In the genomic region with DNA sequence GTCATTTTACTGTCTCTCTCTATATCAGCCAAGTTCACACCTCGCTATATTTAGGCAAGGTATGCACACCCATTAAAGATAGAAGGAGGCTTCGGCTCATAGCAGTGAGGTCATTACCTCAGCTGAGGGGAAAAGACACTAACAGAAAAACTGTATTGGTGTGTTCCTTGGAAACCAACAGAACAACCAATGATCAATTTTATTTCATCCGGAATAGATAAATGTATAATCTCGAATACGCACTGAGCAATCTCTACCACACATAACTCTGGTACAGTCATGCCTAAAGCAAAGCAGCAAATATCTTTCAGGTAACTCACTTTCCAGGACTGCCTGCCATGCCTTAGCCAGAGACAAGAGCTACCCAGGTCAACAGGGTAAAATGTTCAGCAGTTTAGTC, we compare ENCODE assay signal across 12 cellular contexts.
A peak's percentile ranks its signal among the peaks of the same experiment; 100 is the strongest.
DNase-seq lines count a peak whose midpoint lies in the region; ATAC-seq and TF ChIP-seq lines count a peak whose summit lies in the region.
"Had no signal": no experiment of that assay in that cellular context is flagged by ENCODE, and none has a peak within 500 bp of the region (broad histone marks: within the 10 kb centered on the region; RNA-seq: fewer than 3 reads in every experiment).

No MANE protein-coding gene starts in this region.

- H2BK120ac ChIP-seq in trophoblast cell (ENCODE audit: insufficient read depth, low read length, poor library complexity) = peak overlapping the region; percentile 88

- peak overlapping the region; percentile 75 for H3K4ac ChIP-seq in trophoblast cell (ENCODE audit: low read depth, low read length)

- WGBS in trophoblast cell (ENCODE audit: extremely low coverage, insufficient coverage, insufficient read length) = no CpG with 5 or more reads among the region's 5 CpGs
- WGBS in gastroesophageal sphincter (ENCODE audit: low coverage in 1 of 2), 2 donors = 44 to 64% methylated on average over 5 of the region's 5 CpGs

- H4K8ac ChIP-seq in trophoblast cell (ENCODE audit: low read depth, low read length) = peak overlapping the region; percentile 70

- no peak overlapping the region for H3K4me3 ChIP-seq in SJSA1
- no peak overlapping the region for H3K4me3 ChIP-seq in trophoblast cell (ENCODE audit: low read depth, low read length)
- H3K4me3 ChIP-seq in gastroesophageal sphincter = no peak overlapping the region
- H3K4me3 ChIP-seq: dorsolateral prefrontal cortex, thoracic aorta had no signal

- no peak for TF ChIP-seq CTCF in gastroesophageal sphincter (IDR thresholded peaks at IDR 0.05)

- H3K36me3 ChIP-seq in SJSA1 = no peaks in the 10 kb centered on the region; the same call in 1 of the 2 replicates
- H3K36me3 ChIP-seq in trophoblast cell (ENCODE audit: control insufficient read depth in 1 of 2, insufficient read depth in 2 of 2, low read length in 2 of 2) = no peaks in the 10 kb centered on the region
- H3K36me3 ChIP-seq in gastroesophageal sphincter = peaks cover 0 to 3% of the 10 kb centered on the region in 2 donors
- H3K36me3 ChIP-seq: thoracic aorta had no signal

- peaks cover 37% of the 10 kb centered on the region for H3K36me3 Mint-ChIP-seq in T-helper 2 cell treated with Interferon-gamma antibody and Interleukin-4, amounts not matched to agents 5 μg/mL and 100 μg/mL, for 36 hours (ENCODE audit: low read depth)

- no peak overlapping the region for H3K23ac ChIP-seq in trophoblast cell (ENCODE audit: low read length)

- no peaks in the 10 kb centered on the region for H3K27me3 ChIP-seq in SJSA1 (replicated peaks)
- H3K27me3 ChIP-seq in trophoblast cell (ENCODE audit: insufficient read depth, low read length) = no peaks in the 10 kb centered on the region
- no peaks in the 10 kb centered on the region for H3K27me3 ChIP-seq in gastroesophageal sphincter
- H3K27me3 ChIP-seq: dorsolateral prefrontal cortex had no signal

- peaks cover 35% of the 10 kb centered on the region for H3K4me1 ChIP-seq in SJSA1 (replicated peaks)
- peaks cover 0 to 8% of the 10 kb centered on the region in 2 experiments for H3K4me1 ChIP-seq in trophoblast cell (ENCODE audit: control insufficient read depth in 1 of 2, insufficient read depth in 2 of 2, low read length in 2 of 2)
- H3K4me1 ChIP-seq in gastroesophageal sphincter = peaks cover 9 to 38% (median 14%) of the 10 kb centered on the region in 3 donors

- DNase-seq in EL (peak; percentile 14), SJSA1 (ENCODE audit: low read depth in 1 of 2, low spot score in 2 of 2) (no peak), Right ventricle myocardium superior (no peak), trophoblast cell (peak; percentile 79 to 89), D341Med (ENCODE audit: low spot score) (no peak)
- DNase-seq in T-helper 2 cell treated with Interferon-gamma antibody and Interleukin-4, amounts not matched to agents 5 μg/mL and 100 μg/mL, for 36 hours (ENCODE audit: low spot score) = no peak
- DNase-seq: DND-41, dorsolateral prefrontal cortex, H7 had no signal

- no peak overlapping the region for H3K4me3 Mint-ChIP-seq in T-helper 2 cell treated with Interferon-gamma antibody and Interleukin-4, amounts not matched to agents 5 μg/mL and 100 μg/mL, for 36 hours

- intact Hi-C loops in Right ventricle myocardium superior (cut with DNase I) = no loop called here

- H4K12ac ChIP-seq in trophoblast cell (ENCODE audit: low read depth, low read length) = no peak overlapping the region

- ATAC-seq in Right ventricle myocardium superior (ENCODE audit: poor library complexity) = peak; percentile 91
- ATAC-seq in activated CD4-positive, CD25-positive, alpha-beta regulatory T cell treated with anti-CD3 and anti-CD28 coated beads, Interleukin-2, amount 50 U/mL, for 24 hours = no peak
- no peak for ATAC-seq in gastroesophageal sphincter

- H2BK5ac ChIP-seq in trophoblast cell (ENCODE audit: low read depth, low read length, poor library complexity) = peak overlapping the region; percentile 97

- no peak for TF ChIP-seq EP300 in gastroesophageal sphincter (IDR thresholded peaks at IDR 0.05)

- peaks cover 10% of the 10 kb centered on the region for H3K9me3 Mint-ChIP-seq in T-helper 2 cell treated with Interferon-gamma antibody and Interleukin-4, amounts not matched to agents 5 μg/mL and 100 μg/mL, for 36 hours

- H3K27ac Mint-ChIP-seq in T-helper 2 cell treated with Interferon-gamma antibody and Interleukin-4, amounts not matched to agents 5 μg/mL and 100 μg/mL, for 36 hours = no peak overlapping the region

- no peak overlapping the region for H2AK5ac ChIP-seq in trophoblast cell (ENCODE audit: low read length)

- H3K18ac ChIP-seq in trophoblast cell (ENCODE audit: low read length) = no peak overlapping the region

- H3K79me1 ChIP-seq in trophoblast cell (ENCODE audit: low read length) = peaks cover 15% of the 10 kb centered on the region

- peak overlapping the region; percentile 65 for H2BK12ac ChIP-seq in trophoblast cell (ENCODE audit: low read length)

- H3K27ac ChIP-seq in SJSA1 (0 out of 2 replicates have a peak overlapping the region, but pooled peaks have one; percentile 14), trophoblast cell (ENCODE audit: low read depth, low read length) (peak overlapping the region; percentile 94), gastroesophageal sphincter (peak overlapping the region in 2 of 4 donors; percentile 1 to 25)
- H3K27ac ChIP-seq: thoracic aorta had no signal

- no peaks in the 10 kb centered on the region for H3K27me3 Mint-ChIP-seq in T-helper 2 cell treated with Interferon-gamma antibody and Interleukin-4, amounts not matched to agents 5 μg/mL and 100 μg/mL, for 36 hours (ENCODE audit: low read depth)

- no peak for TF ChIP-seq POLR2A in gastroesophageal sphincter (IDR thresholded peaks at IDR 0.05)

- peak overlapping the region; percentile 44 for H3K4me2 ChIP-seq in trophoblast cell (ENCODE audit: low read length)

- no peak overlapping the region for H3K9ac ChIP-seq in trophoblast cell (ENCODE audit: low read length)

- H3K4me1 Mint-ChIP-seq in T-helper 2 cell treated with Interferon-gamma antibody and Interleukin-4, amounts not matched to agents 5 μg/mL and 100 μg/mL, for 36 hours (ENCODE audit: low read depth) = peaks cover 17% of the 10 kb centered on the region

- no peak overlapping the region for H2AFZ ChIP-seq in trophoblast cell (ENCODE audit: insufficient read depth, low read length, poor library complexity)

- peaks cover 5% of the 10 kb centered on the region; the same call in 1 of the 2 replicates for H3K9me3 ChIP-seq in SJSA1 (replicated peaks)
- no peaks in the 10 kb centered on the region for H3K9me3 ChIP-seq in trophoblast cell (ENCODE audit: insufficient read depth, low read depth, low read length)
- no peaks in the 10 kb centered on the region for H3K9me3 ChIP-seq in gastroesophageal sphincter
- H3K9me3 ChIP-seq: thoracic aorta had no signal

- no peaks in the 10 kb centered on the region for H3K79me2 ChIP-seq in trophoblast cell (ENCODE audit: control insufficient read depth, insufficient read depth, low read length, poor library complexity)

- H4K91ac ChIP-seq in trophoblast cell (ENCODE audit: low read depth, low read length) = peak overlapping the region; percentile 35

- peak overlapping the region; percentile 85 for H3K14ac ChIP-seq in trophoblast cell (ENCODE audit: low read length)

Comparison
In these comparisons a context has a peak if more than half of its experiments do, and no peak if none do; other contexts are left out.
1. DNase-seq: peak in EL (single experiment) and trophoblast cell (2 of 2); none in SJSA1 (0 of 2), Right ventricle myocardium superior (single experiment), D341Med (single experiment) and T-helper 2 cell treated with Interferon-gamma antibody and Interleukin-4, amounts not matched to agents 5 μg/mL and 100 μg/mL, for 36 hours (single experiment).